ENCODE assay signal across 8 cellular contexts in genomic region chr20:36491901-36492617, GRCh38. TPM values are rescaled to one million over a fixed set of nuclear protein-coding genes. Genes with fewer than 3 reads are reported as not detected.
DNase-seq lines count a peak whose midpoint lies in the region; FAIRE-seq and TF ChIP-seq lines count a peak whose summit lies in the region.
"Had no signal": no experiment of that assay in that cellular context is flagged by ENCODE, and none has a peak within 500 bp of the region (broad histone marks: within the 10 kb centered on the region; RNA-seq: fewer than 3 reads in every experiment).

No MANE protein-coding gene starts in this region.

- H3K36me3 ChIP-seq in skeletal muscle satellite cell (ENCODE audit: insufficient read depth, low read length) (peaks cover 30% of the 10 kb centered on the region), A673 (ENCODE audit: insufficient read depth, low read length, poor library complexity, severe bottlenecking) (peaks cover 6% of the 10 kb centered on the region)

- CTCF ChIA-PET in A673 (lab: Charles Lee): interaction anchor here (0.6 kb wide), 1 partner anchor 1700 kb away, joined by 4 read pairs; no protein-coding TSS in a partner anchor

- DNase-seq in HTR-8/SVneo (ENCODE audit: insufficient read length, low spot score) (no peak), A673 (ENCODE audit: low spot score) (no peak), NCI-H1417 (lab: John Stamatoyannopoulos, UW) (no peak), NCI-H69 (lab: John Stamatoyannopoulos, UW) (no peak)
- peak; percentile 46 for DNase-seq in activated CD4-positive, alpha-beta T cell treated with anti-CD3 and anti-CD28 coated beads, Interleukin-2, amount 50 U/mL, for 1 hour
- peak; percentile 8 for DNase-seq in effector CD8-positive, alpha-beta T cell (lab: John Stamatoyannopoulos, UW)

- intact Hi-C loops in A673 (cut with micrococcal nuclease; ENCODE audit: unreplicated experiment): no loop called here

- H3K9ac ChIP-seq in skeletal muscle satellite cell (ENCODE audit: low read depth, low read length): peak overlapping the region; percentile 18

- POLR2A ChIA-PET in A673 (lab: Charles Lee; ENCODE audit: low non-redundant PET): interaction anchor here (0.6 kb wide), 1 partner anchor 599 kb away, joined by 10 read pairs; no protein-coding TSS in a partner anchor

- no TSS peak for BruUV-seq in A673 (replicated peaks; lab: Mats Ljungman, UMichigan)

- H3K9me3 ChIP-seq in skeletal muscle satellite cell (replicated peaks; ENCODE audit: low read length) (no peaks in the 10 kb centered on the region), A673 (ENCODE audit: low read depth, low read length, poor library complexity, severe bottlenecking) (no peaks in the 10 kb centered on the region)

- H3K27me3 ChIP-seq in skeletal muscle satellite cell (ENCODE audit: control insufficient read depth, insufficient read depth, low read length) (no peaks in the 10 kb centered on the region), A673 (replicated peaks; ENCODE audit: insufficient read depth, low read depth, low read length, poor library complexity) (no peaks in the 10 kb centered on the region)

- H3K4me1 ChIP-seq in skeletal muscle satellite cell (ENCODE audit: control insufficient read depth, insufficient read depth, low read length) (peaks cover 36% of the 10 kb centered on the region), A673 (ENCODE audit: insufficient read depth, low read length, poor library complexity, severe bottlenecking) (no peaks in the 10 kb centered on the region)

- FAIRE-seq in HTR-8/SVneo (lab: Jason Lieb, UNC): peak; percentile 54

- TF ChIP-seq CTCF in A673 (conservative IDR thresholded peaks at IDR 0.05; ENCODE audit: low read depth, low read length): no peak

- H3K4me3 ChIP-seq in skeletal muscle satellite cell (ENCODE audit: low read length) (no peak overlapping the region), A673 (ENCODE audit: low read depth, low read length, poor library complexity, severe bottlenecking) (no peak overlapping the region)

- no peak overlapping the region for H3K27ac ChIP-seq in A673 (ENCODE audit: low read depth, low read length, poor library complexity, severe bottlenecking)

- H3K4me2 ChIP-seq in skeletal muscle satellite cell (ENCODE audit: low read length): peak overlapping the region; percentile 18

RNA-seq across cellular contexts. Expression of gene MYL9, which starts 49.3 kb away (rescaled TPM):
- 14.4 and 44.6 TPM in 2 replicates for total RNA-seq in skeletal muscle satellite cell (2012; rRNA removed)
- 0.11 TPM in 1 of 2 replicates, not detected in the other for total RNA-seq in A673 (2021)
- total RNA-seq: SK-MEL-5 had no signal

Comparison
In these comparisons a context has a peak if more than half of its experiments do, and no peak if none do; other contexts are left out.
1. DNase-seq: peak in activated CD4-positive, alpha-beta T cell treated with anti-CD3 and anti-CD28 coated beads, Interleukin-2, amount 50 U/mL, for 1 hour (single experiment) and effector CD8-positive, alpha-beta T cell (single experiment); none in HTR-8/SVneo (single experiment), A673 (single experiment), NCI-H1417 (0 of 3) and NCI-H69 (single experiment).